Comparison of ENCODE assay signal across 8 cellular contexts in genomic region chr4:337143-337931, GRCh38. TPM values are rescaled to one million over a fixed set of nuclear protein-coding genes. Genes with fewer than 3 reads are reported as not detected.
DNase-seq lines count a peak whose midpoint lies in the region; ATAC-seq and TF ChIP-seq lines count a peak whose summit lies in the region.

TSS of gene ZNF141 (plus strand) at chr4:337814. CDS start at chr4:337984, 170 bp downstream.

- H3K4me3 ChIP-seq in ectodermal cell (ENCODE audit: insufficient read depth, low read depth, low read length) = peak within 1 kb of the TSS; percentile 93
- H3K4me3 ChIP-seq in lung = peak within 1 kb of the TSS; percentile 82

- H3K27ac ChIP-seq in ectodermal cell (ENCODE audit: insufficient read depth, low read depth, low read length, poor library complexity, severe bottlenecking) (peak within 1 kb of the TSS; percentile 41), lung (ENCODE audit: low read depth in 1 of 2, low read length in 1 of 2) (peak within 1 kb of the TSS; percentile 91 to 93)

- 0 to 1% methylated on average over 57 to 59 of the region's 59 CpGs for WGBS in ectodermal cell, 2 experiments
- 0% methylated on average over 59 of the region's 59 CpGs for WGBS in lung, 2 donors

- TF ChIP-seq CTCF in lung (IDR thresholded peaks at IDR 0.05; ENCODE audit: control extremely low read depth, extremely low read depth) = no peak

- DNase-seq in Ammon's horn (ENCODE audit: low spot score) (peak; percentile 99), NCI-H748 (lab: John Stamatoyannopoulos, UW; ENCODE audit: unreplicated experiment) (peak; percentile 88), lung (ENCODE audit: low spot score) (peak; percentile 97)
- DNase-seq in activated CD8-positive, alpha-beta memory T cell treated with anti-CD3 and anti-CD28 coated beads for 24 hours = peak; percentile 93
- peak; percentile 80 to 88 (median 86) for DNase-seq in stimulated activated CD4-positive, alpha-beta T cell treated with anti-CD3 and anti-CD28 coated beads, TNF-alpha, amount 100 ng/mL, for 24 hours (ENCODE audit: low read depth in 3 of 3)

- ATAC-seq in GM19035 (IDR thresholded peaks at IDR 0.05; ENCODE audit: unreplicated experiment) (peak; percentile 93), HG03439 (IDR thresholded peaks at IDR 0.05; ENCODE audit: unreplicated experiment) (peak; percentile 95), lung (ENCODE audit: insufficient read depth, low FRiP score) (peak; percentile 98)

- no peaks in the 10 kb centered on the region for H3K9me3 ChIP-seq in ectodermal cell (ENCODE audit: control insufficient read depth, low read length)
- H3K9me3 ChIP-seq in lung (ENCODE audit: control insufficient read depth in 2 of 2, insufficient read depth in 1 of 2, low read length in 1 of 2) = no peaks in the 10 kb centered on the region

- H3K27me3 ChIP-seq in ectodermal cell (ENCODE audit: control insufficient read depth, insufficient read depth, low read length, poor library complexity, severe bottlenecking) (peaks cover 17% of the 10 kb centered on the region), lung (ENCODE audit: control insufficient read depth, insufficient read depth) (no peaks in the 10 kb centered on the region)

- H3K36me3 ChIP-seq in ectodermal cell (ENCODE audit: control insufficient read depth, insufficient read depth, low read length) = peaks cover 1% of the 10 kb centered on the region
- peaks cover 0 to 1% of the 10 kb centered on the region in 2 donors for H3K36me3 ChIP-seq in lung (ENCODE audit: control insufficient read depth in 2 of 2, insufficient read depth in 2 of 2, low read length in 2 of 2)

- H3K4me1 ChIP-seq in ectodermal cell (ENCODE audit: control insufficient read depth, insufficient read depth, low read length) = peaks cover 3% of the 10 kb centered on the region
- peaks cover 6 to 11% of the 10 kb centered on the region in 2 donors for H3K4me1 ChIP-seq in lung (ENCODE audit: control insufficient read depth in 2 of 2, insufficient read depth in 2 of 2, low read length in 2 of 2)

RNA-seq across cellular contexts. Expression of gene ZNF141, which starts in this region (rescaled TPM):
- 32.7 TPM for polyA plus RNA-seq in ectodermal cell (2013, experiment 1 of 4)
- polyA plus RNA-seq in ectodermal cell (2013, experiment 2 of 4) = 25.4 TPM
- 19.4 TPM for polyA plus RNA-seq in ectodermal cell (2013, experiment 3 of 4)
- 26.1 TPM for polyA plus RNA-seq in ectodermal cell (2013, experiment 4 of 4)
- 10 to 100 TPM; 18.9 to 68.4 TPM for total RNA-seq in lung
- polyA plus RNA-seq in lung = 1 to 10 TPM; 2.8 to 4.9 TPM

Comparison
In these comparisons a context has a peak if more than half of its experiments do, and no peak if none do; other contexts are left out.
1. Peak in every context shown above with its lines: DNase-seq, ATAC-seq, H3K4me3 ChIP-seq and H3K27ac ChIP-seq.